9 cellular contexts compared by ENCODE assay signal in the genomic region with DNA sequence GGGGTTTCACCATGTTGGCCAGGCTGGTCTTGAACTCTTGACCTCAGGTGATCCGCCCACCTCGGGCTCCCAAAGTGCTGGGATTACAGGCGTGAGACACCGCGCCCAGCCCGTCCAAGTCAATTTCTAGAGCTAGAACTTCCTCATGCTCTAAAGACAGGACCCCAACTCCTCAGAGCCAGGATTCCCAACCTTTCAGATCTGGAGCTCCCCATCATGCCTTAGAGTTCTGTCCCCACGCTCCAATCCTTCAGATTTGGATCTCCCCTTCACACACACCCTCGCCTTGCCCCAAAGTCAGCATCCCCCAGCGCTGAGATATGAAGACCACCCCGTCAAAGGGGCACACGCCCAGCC. TPM values are rescaled to one million over a fixed set of nuclear protein-coding genes. Genes with fewer than 3 reads are reported as not detected.
DNase-seq lines count a peak whose midpoint lies in the region; ATAC-seq and TF ChIP-seq lines count a peak whose summit lies in the region.
"Had no signal": no experiment of that assay in that cellular context is flagged by ENCODE, and none has a peak within 500 bp of the region (broad histone marks: within the 10 kb centered on the region; RNA-seq: fewer than 3 reads in every experiment).

No MANE protein-coding gene starts in this region.

- WGBS in liver: 36% methylated on average over 11 of the region's 11 CpGs

- no peak for ATAC-seq in activated naive CD8-positive, alpha-beta T cell treated with anti-CD3 and anti-CD28 coated beads, Interleukin-2, amount 50 U/mL, for 24 hours
- ATAC-seq in HG03378 (IDR thresholded peaks at IDR 0.05; ENCODE audit: unreplicated experiment): no peak

- H3K4me3 ChIP-seq in liver (ENCODE audit: low read depth in 1 of 3, low read length in 3 of 3) (peak overlapping the region in 2 of 3 donors; percentile 17 to 42), subcutaneous abdominal adipose tissue (ENCODE audit: low read depth in 1 of 5, low read length in 5 of 5) (peak overlapping the region; percentile 45 to 71 (median 66))
- H3K4me3 ChIP-seq: BLaER1 treated with 17β-estradiol and CSF1 and Interleukin-3, amounts not matched to agents 10 nM and 100 nM had no signal

- peaks cover 8% of the 10 kb centered on the region for H3K4me1 Mint-ChIP-seq in activated CD4-positive, alpha-beta T cell treated with anti-CD3 and anti-CD28 coated beads, Interleukin-2, amount 10 ng/mL, durations not matched to agents 24 days and 14 days
- H3K4me1 Mint-ChIP-seq in activated naive CD8-positive, alpha-beta T cell treated with anti-CD3 and anti-CD28 coated beads, Interleukin-2, amount 50 U/mL, for 24 hours: peaks cover 17% of the 10 kb centered on the region

- H3K27ac ChIP-seq in liver (ENCODE audit: low read depth in 1 of 2, low read length in 2 of 2) (no peak overlapping the region), subcutaneous abdominal adipose tissue (ENCODE audit: low read depth, low read length) (no peak overlapping the region)
- H3K27ac ChIP-seq: BLaER1 treated with 17β-estradiol and CSF1 and Interleukin-3, amounts not matched to agents 10 nM and 100 nM had no signal

- no peak for DNase-seq in activated CD4-positive, alpha-beta T cell treated with anti-CD3 and anti-CD28 coated beads, Interleukin-2, amount 10 ng/mL, durations not matched to agents 24 days and 14 days
- no peak for DNase-seq in activated CD4-positive, alpha-beta T cell treated with anti-CD3 and anti-CD28 coated beads for 1 hour
- DNase-seq in activated naive CD8-positive, alpha-beta T cell treated with anti-CD3 and anti-CD28 coated beads, Interleukin-2, amount 50 U/mL, for 24 hours: no peak
- DNase-seq in hippocampal formation (lab: John Stamatoyannopoulos, UW): no peak
- DNase-seq in NCI-H1048 (lab: John Stamatoyannopoulos, UW): no peak

- H3K27me3 ChIP-seq in liver (ENCODE audit: control insufficient read depth in 4 of 4, insufficient read depth in 4 of 4, low read length in 3 of 4) (no peaks in the 10 kb centered on the region), subcutaneous abdominal adipose tissue (ENCODE audit: control insufficient read depth in 5 of 5, insufficient read depth in 4 of 5, low read length in 5 of 5) (no peaks in the 10 kb centered on the region)
- H3K27me3 ChIP-seq: BLaER1 treated with 17β-estradiol and CSF1 and Interleukin-3, amounts not matched to agents 10 nM and 100 nM had no signal

- H3K36me3 ChIP-seq in liver (ENCODE audit: control insufficient read depth in 4 of 4, insufficient read depth in 3 of 4, low read depth in 1 of 4, low read length in 3 of 4) (no peaks in the 10 kb centered on the region), subcutaneous abdominal adipose tissue (ENCODE audit: control insufficient read depth in 5 of 5, insufficient read depth in 5 of 5, low read length in 5 of 5) (no peaks in the 10 kb centered on the region)
- H3K36me3 ChIP-seq: BLaER1 treated with 17β-estradiol and CSF1 and Interleukin-3, amounts not matched to agents 10 nM and 100 nM had no signal

- TF ChIP-seq RAD21 in liver (IDR thresholded peaks at IDR 0.05): no peak

- H3K4me1 ChIP-seq in liver (ENCODE audit: control insufficient read depth in 4 of 4, insufficient read depth in 4 of 4, low read length in 3 of 4) (peaks cover 0 to 4% (median 3%) of the 10 kb centered on the region in 4 donors), subcutaneous abdominal adipose tissue (ENCODE audit: control insufficient read depth in 5 of 5, insufficient read depth in 5 of 5, low read length in 5 of 5) (peaks cover 3 to 18% (median 13%) of the 10 kb centered on the region in 5 donors)

- H3K9me3 Mint-ChIP-seq in activated CD4-positive, alpha-beta T cell treated with anti-CD3 and anti-CD28 coated beads, Interleukin-2, amount 10 ng/mL, durations not matched to agents 24 days and 14 days: no peaks in the 10 kb centered on the region
- H3K9me3 Mint-ChIP-seq in activated naive CD8-positive, alpha-beta T cell treated with anti-CD3 and anti-CD28 coated beads, Interleukin-2, amount 50 U/mL, for 24 hours: no peaks in the 10 kb centered on the region

- no peak for TF ChIP-seq CTCF in liver (IDR thresholded peaks at IDR 0.05; ENCODE audit: low read depth, low read length, missing input control)

- H3K27ac Mint-ChIP-seq in activated CD4-positive, alpha-beta T cell treated with anti-CD3 and anti-CD28 coated beads, Interleukin-2, amount 10 ng/mL, durations not matched to agents 24 days and 14 days: peak overlapping the region; percentile 73
- H3K27ac Mint-ChIP-seq in activated naive CD8-positive, alpha-beta T cell treated with anti-CD3 and anti-CD28 coated beads, Interleukin-2, amount 50 U/mL, for 24 hours: peak overlapping the region; percentile 58

- no peaks in the 10 kb centered on the region for H3K9me3 ChIP-seq in liver (ENCODE audit: control insufficient read depth in 4 of 4, low read length in 3 of 4)
- H3K9me3 ChIP-seq in subcutaneous abdominal adipose tissue (ENCODE audit: control insufficient read depth in 5 of 5, low read length in 5 of 5): no peaks in the 10 kb centered on the region

- no peaks in the 10 kb centered on the region for H3K36me3 Mint-ChIP-seq in activated CD4-positive, alpha-beta T cell treated with anti-CD3 and anti-CD28 coated beads, Interleukin-2, amount 10 ng/mL, durations not matched to agents 24 days and 14 days (ENCODE audit: low read depth)
- no peaks in the 10 kb centered on the region for H3K36me3 Mint-ChIP-seq in activated naive CD8-positive, alpha-beta T cell treated with anti-CD3 and anti-CD28 coated beads, Interleukin-2, amount 50 U/mL, for 24 hours (ENCODE audit: low read depth)

- H3K27me3 Mint-ChIP-seq in activated CD4-positive, alpha-beta T cell treated with anti-CD3 and anti-CD28 coated beads, Interleukin-2, amount 10 ng/mL, durations not matched to agents 24 days and 14 days: peaks cover 48% of the 10 kb centered on the region
- peaks cover 41% of the 10 kb centered on the region for H3K27me3 Mint-ChIP-seq in activated naive CD8-positive, alpha-beta T cell treated with anti-CD3 and anti-CD28 coated beads, Interleukin-2, amount 50 U/mL, for 24 hours

- intact Hi-C loops in activated CD4-positive, alpha-beta T cell treated with anti-CD3 and anti-CD28 coated beads, Interleukin-2, amount 10 ng/mL, durations not matched to agents 24 days and 14 days (cut with micrococcal nuclease): loop anchor here (1.0 kb wide), 1 partner anchor 14 kb away; no protein-coding TSS in a partner anchor

- H3K9ac ChIP-seq in liver (ENCODE audit: low read depth in 1 of 2, low read length in 2 of 2): no peak overlapping the region
- peak overlapping the region in 3 of 5 donors; percentile 35 to 76 (median 68) for H3K9ac ChIP-seq in subcutaneous abdominal adipose tissue (ENCODE audit: low read length in 5 of 5)
- H3K9ac ChIP-seq: BLaER1 treated with 17β-estradiol and CSF1 and Interleukin-3, amounts not matched to agents 10 nM and 100 nM had no signal

- H3K4me3 Mint-ChIP-seq in activated CD4-positive, alpha-beta T cell treated with anti-CD3 and anti-CD28 coated beads, Interleukin-2, amount 10 ng/mL, durations not matched to agents 24 days and 14 days: peak overlapping the region; percentile 82
- peak overlapping the region; percentile 83 for H3K4me3 Mint-ChIP-seq in activated naive CD8-positive, alpha-beta T cell treated with anti-CD3 and anti-CD28 coated beads, Interleukin-2, amount 50 U/mL, for 24 hours

TF ChIP-seq in liver, 16 proteins besides CTCF, POLR2A, EP300 and RAD21:
- TF ChIP-seq NR2F2 (IDR thresholded peaks at IDR 0.05): no peak
- no peak for TF ChIP-seq TAF1 (conservative IDR thresholded peaks at IDR 0.05)
- TF ChIP-seq, protein P1, sequence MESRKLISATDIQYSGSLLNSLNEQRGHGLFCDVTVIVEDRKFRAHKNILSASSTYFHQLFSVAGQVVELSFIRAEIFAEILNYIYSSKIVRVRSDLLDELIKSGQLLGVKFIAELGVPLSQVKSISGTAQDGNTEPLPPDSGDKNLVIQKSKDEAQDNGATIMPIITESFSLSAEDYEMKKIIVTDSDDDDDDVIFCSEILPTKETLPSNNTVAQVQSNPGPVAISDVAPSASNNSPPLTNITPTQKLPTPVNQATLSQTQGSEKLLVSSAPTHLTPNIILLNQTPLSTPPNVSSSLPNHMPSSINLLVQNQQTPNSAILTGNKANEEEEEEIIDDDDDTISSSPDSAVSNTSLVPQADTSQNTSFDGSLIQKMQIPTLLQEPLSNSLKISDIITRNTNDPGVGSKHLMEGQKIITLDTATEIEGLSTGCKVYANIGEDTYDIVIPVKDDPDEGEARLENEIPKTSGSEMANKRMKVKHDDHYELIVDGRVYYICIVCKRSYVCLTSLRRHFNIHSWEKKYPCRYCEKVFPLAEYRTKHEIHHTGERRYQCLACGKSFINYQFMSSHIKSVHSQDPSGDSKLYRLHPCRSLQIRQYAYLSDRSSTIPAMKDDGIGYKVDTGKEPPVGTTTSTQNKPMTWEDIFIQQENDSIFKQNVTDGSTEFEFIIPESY (IDR thresholded peaks at IDR 0.05): no peak
- TF ChIP-seq SP1 (IDR thresholded peaks at IDR 0.05): no peak
- TF ChIP-seq YY1 (IDR thresholded peaks at IDR 0.05): no peak
- TF ChIP-seq EGR1 (IDR thresholded peaks at IDR 0.05; ENCODE audit: low read depth in 2 of 2): no peak
- TF ChIP-seq HNF4G (IDR thresholded peaks at IDR 0.05): no peak

RNA-seq across cellular contexts. Expression of a gene that starts 0.4 kb away (rescaled TPM):
- total RNA-seq in activated CD4-positive, alpha-beta T cell treated with anti-CD3 and anti-CD28 coated beads, Interleukin-2, amount 10 ng/mL, durations not matched to agents 24 days and 14 days: 1.0 and 1.3 TPM in 2 replicates
- total RNA-seq in liver: under 1 TPM in 1 of 2 donors, not detected in 1; 0.28 TPM
- polyA plus RNA-seq in liver: not detected

RNA-seq across cellular contexts. Expression of a gene that starts 0.5 kb away (rescaled TPM):
- total RNA-seq in activated CD4-positive, alpha-beta T cell treated with anti-CD3 and anti-CD28 coated beads, Interleukin-2, amount 10 ng/mL, durations not matched to agents 24 days and 14 days: 0.23 TPM in 1 of 2 replicates, not detected in the other
- under 1 TPM in 1 of 2 donors, not detected in 1; 0.08 TPM for total RNA-seq in liver
- polyA plus RNA-seq in liver: not detected

RNA-seq across cellular contexts. Expression of a gene that starts 46.8 kb away (rescaled TPM):
- total RNA-seq in activated CD4-positive, alpha-beta T cell treated with anti-CD3 and anti-CD28 coated beads, Interleukin-2, amount 10 ng/mL, durations not matched to agents 24 days and 14 days: 43.4 and 43.8 TPM in 2 replicates
- 1 to 10 TPM; 1.1 to 2.6 TPM for total RNA-seq in liver
- under 1 TPM; 0.21 to 0.28 TPM for polyA plus RNA-seq in liver

Comparison
In these comparisons a context has a peak if more than half of its experiments do, and no peak if none do; other contexts are left out.
1. H3K9ac ChIP-seq: peak in subcutaneous abdominal adipose tissue (3 of 5); none in liver (0 of 2).
2. RNA of a gene that starts 46.8 kb away (total RNA-seq): 43.4 to 43.8 TPM in activated CD4-positive, alpha-beta T cell treated with anti-CD3 and anti-CD28 coated beads, Interleukin-2, amount 10 ng/mL, durations not matched to agents 24 days and 14 days; 1.1 to 2.6 TPM in liver; every median in the first group is over 10 times any median in the second.